8 cellular contexts compared by ENCODE assay signal in genomic region chr1:112955678-112956502, GRCh38. TPM values are rescaled to one million over a fixed set of nuclear protein-coding genes. Genes with fewer than 3 reads are reported as not detected.
A peak's percentile ranks its signal among the peaks of the same experiment; 100 is the strongest.
DNase-seq lines count a peak whose midpoint lies in the region; ATAC-seq and TF ChIP-seq lines count a peak whose summit lies in the region.

Gene SLC16A1 (minus strand): TSS chr1:112956196. CDS start chr1:112929308, 26,888 bp downstream.

- CTCF ChIA-PET in activated CD4-positive, alpha-beta T cell treated with anti-CD3 and anti-CD28 coated beads for 36 hours (lab: Charles Lee), result interaction anchor here (0.6 to 1.0 kb wide), 3 partner anchors 117 to 565 kb away, joined by 3 to 6 read pairs (median 5); partner anchors contain the start of gene LRIG2

- H3K27ac ChIP-seq in BLaER1 treated with 17β-estradiol and CSF1 and Interleukin-3, amounts not matched to agents 10 nM and 100 nM, result peak within 1 kb of the TSS; percentile 79 to 98 (median 94)

- H3K27me3 Mint-ChIP-seq in activated CD4-positive, alpha-beta T cell treated with anti-CD3 and anti-CD28 coated beads for 36 hours, result no peaks in the 10 kb centered on the region

- H3K27me3 ChIP-seq in BLaER1 treated with 17β-estradiol and CSF1 and Interleukin-3, amounts not matched to agents 10 nM and 100 nM, result no peaks in the 10 kb centered on the region

- peak within 1 kb of the TSS; percentile 92 to 98 (median 94) for H3K9ac ChIP-seq in BLaER1 treated with 17β-estradiol and CSF1 and Interleukin-3, amounts not matched to agents 10 nM and 100 nM

- H3K4me3 Mint-ChIP-seq in activated CD4-positive, alpha-beta T cell treated with anti-CD3 and anti-CD28 coated beads for 36 hours, result peak within 1 kb of the TSS; percentile 97

- peaks cover 55% of the 10 kb centered on the region for H3K36me3 Mint-ChIP-seq in activated CD4-positive, alpha-beta T cell treated with anti-CD3 and anti-CD28 coated beads for 36 hours (ENCODE audit: low read depth)

- H3K4me3 ChIP-seq in BLaER1 treated with 17β-estradiol and CSF1 and Interleukin-3, amounts not matched to agents 10 nM and 100 nM, result peak within 1 kb of the TSS; percentile 78 to 87 (median 82)
- H3K4me3 ChIP-seq in choroid plexus epithelial cell (ENCODE audit: low read depth, low read length), result peak within 1 kb of the TSS; percentile 91

- peaks cover 10 to 34% (median 21%) of the 10 kb centered on the region in 11 experiments for H3K36me3 ChIP-seq in BLaER1 treated with 17β-estradiol and CSF1 and Interleukin-3, amounts not matched to agents 10 nM and 100 nM

- intact Hi-C loops in activated CD4-positive, alpha-beta T cell treated with anti-CD3 and anti-CD28 coated beads for 36 hours (cut with DNase I, micrococcal nuclease), result loop anchor here (1.0 to 10.0 kb wide), 17 partner anchors 51 to 1801 kb away; partner anchors contain the start of genes LRIG2 (in 2 of the 2), PPM1J (in 2 of the 2), RSBN1 (in 2 of the 2) and AP4B1 (in 1 of the 2)
- intact Hi-C loops in left colon (cut with DNase I, micrococcal nuclease), result no loop called here

- POLR2A ChIA-PET in activated CD4-positive, alpha-beta T cell treated with anti-CD3 and anti-CD28 coated beads for 36 hours (lab: Charles Lee), result interaction anchor here (1.3 to 2.0 kb wide), 2 partner anchors 21 to 117 kb away, joined by 4 to 8 read pairs; partner anchors contain the start of gene LRIG2

- peaks cover 55% of the 10 kb centered on the region for H3K4me1 Mint-ChIP-seq in activated CD4-positive, alpha-beta T cell treated with anti-CD3 and anti-CD28 coated beads for 36 hours

- peak within 1 kb of the TSS; percentile 84 to 99 (median 93) for H3K4me2 ChIP-seq in BLaER1 treated with 17β-estradiol and CSF1 and Interleukin-3, amounts not matched to agents 10 nM and 100 nM

- H3K9me3 Mint-ChIP-seq in activated CD4-positive, alpha-beta T cell treated with anti-CD3 and anti-CD28 coated beads for 36 hours (ENCODE audit: low read depth), result no peaks in the 10 kb centered on the region

- peak; percentile 89 to 92 for DNase-seq in NCI-H524 (lab: John Stamatoyannopoulos, UW)
- DNase-seq in activated CD4-positive, alpha-beta T cell treated with anti-CD3 and anti-CD28 coated beads for 36 hours, result peak; percentile 96
- peak; percentile 95 for DNase-seq in choroid plexus epithelial cell (ENCODE audit: low read depth)
- peak; percentile 90 to 94 for DNase-seq in left colon
- peak; percentile 90 to 93 for DNase-seq in stimulated activated CD4-positive, alpha-beta T cell treated with anti-CD3 and anti-CD28 coated beads, Interleukin-1b, Interleukin-23, amount 100 ng/mL, for 4 hours (ENCODE audit: low read depth in 2 of 2)

- peaks cover 40 to 66% (median 51%) of the 10 kb centered on the region in 10 experiments for H3K4me1 ChIP-seq in BLaER1 treated with 17β-estradiol and CSF1 and Interleukin-3, amounts not matched to agents 10 nM and 100 nM

- peaks cover 0 to 69% (median 49%) of the 10 kb centered on the region in 11 experiments; a peak in 19 of 22 replicates for H4K20me1 ChIP-seq in BLaER1 treated with 17β-estradiol and CSF1 and Interleukin-3, amounts not matched to agents 10 nM and 100 nM

- H3K9me3 ChIP-seq in BLaER1 treated with 17β-estradiol and CSF1 and Interleukin-3, amounts not matched to agents 10 nM and 100 nM (replicated peaks in 1 of 11), result peaks cover 0 to 3% (median 0%) of the 10 kb centered on the region in 11 experiments; a peak in 2 of 22 replicates

- ATAC-seq in GM19324 (IDR thresholded peaks at IDR 0.05; ENCODE audit: low FRiP score, unreplicated experiment) (peak; percentile 81), HG03460 (IDR thresholded peaks at IDR 0.05; ENCODE audit: unreplicated experiment) (peak; percentile 59), left colon (peak; percentile 90)
- ATAC-seq in activated CD4-positive, alpha-beta T cell treated with anti-CD3 and anti-CD28 coated beads for 36 hours, result peak; percentile 75

- peak within 1 kb of the TSS; percentile 100 for H3K27ac Mint-ChIP-seq in activated CD4-positive, alpha-beta T cell treated with anti-CD3 and anti-CD28 coated beads for 36 hours

- TF ChIP-seq CTCF in choroid plexus epithelial cell (conservative IDR thresholded peaks at IDR 0.05; ENCODE audit: low read depth, low read length), result peak; percentile 39

RNA-seq across cellular contexts. Expression of gene SLC16A1, which starts in this region (rescaled TPM):
- 10 to 100 TPM; 70.0 to 70.4 TPM for total RNA-seq in activated CD4-positive, alpha-beta T cell treated with anti-CD3 and anti-CD28 coated beads for 36 hours
- 100 to 1,000 TPM in 1 of 2 donors, 10 to 100 TPM in 1; 83.3 to 121 TPM for total RNA-seq in left colon

Comparison
In these comparisons a context has a peak if more than half of its experiments do, and no peak if none do; other contexts are left out.
1. Peak in every context shown above with its lines: DNase-seq, ATAC-seq, H3K4me3 ChIP-seq and H3K27ac ChIP-seq.
2. intact Hi-C loops: an anchor here in activated CD4-positive, alpha-beta T cell treated with anti-CD3 and anti-CD28 coated beads for 36 hours (1.0 to 10.0 kb wide); none called in left colon.